ENCODE assay signal across 20 cellular contexts in genomic region chr11:36051235-36052072, GRCh38.
"Had no signal": no experiment of that assay in that cellular context is flagged by ENCODE, and none has a peak within 500 bp of the region (broad histone marks: within the 10 kb centered on the region; RNA-seq: fewer than 3 reads in every experiment).

No MANE protein-coding gene starts in this region.

- H3K9me3 ChIP-seq: heart left ventricle, mucosa of descending colon, psoas muscle, sigmoid colon, testis had no signal

- H3K27ac ChIP-seq: cardiac muscle cell, heart left ventricle, psoas muscle, sigmoid colon, testis had no signal

- H3K4me1 Mint-ChIP-seq: activated CD4-positive, alpha-beta T cell treated with anti-CD3 and anti-CD28 coated beads for 36 hours; stimulated activated naive CD8-positive, alpha-beta T cell treated with anti-CD3 and anti-CD28 coated beads, Interleukin-15, amount 100 ng/mL, for 72 hours had no signal

- FAIRE-seq: astrocyte, colon, endothelial cell of umbilical vein had no signal

- H3K4me1 ChIP-seq: psoas muscle had no signal

- H3K36me3 Mint-ChIP-seq: natural killer cell had no signal

- H3K27me3 Mint-ChIP-seq: stimulated activated naive CD8-positive, alpha-beta T cell treated with anti-CD3 and anti-CD28 coated beads, Interleukin-15, amount 100 ng/mL, for 72 hours had no signal

- H3K36me3 ChIP-seq: cardiac muscle cell, heart left ventricle, sigmoid colon had no signal

- H3K27ac Mint-ChIP-seq: activated CD4-positive, alpha-beta T cell treated with anti-CD3 and anti-CD28 coated beads for 36 hours; activated T-helper 1 cell treated with anti-CD3 and anti-CD28 coated beads, Interleukin-12 subunit alpha, Interleukin-12 subunit beta, Interleukin-2, Interleukin-4 antibody, amounts not matched to agents 30 ng/mL and 10 ng/mL and 1 ng/mL, durations not matched to agents 14 hours and 24 hours and 36 hours; natural killer cell; stimulated activated naive CD8-positive, alpha-beta T cell treated with anti-CD3 and anti-CD28 coated beads, Interleukin-15, amount 100 ng/mL, for 72 hours had no signal

- DNase-seq: activated CD4-positive, alpha-beta T cell treated with anti-CD3 and anti-CD28 coated beads for 36 hours; activated naive CD4-positive, alpha-beta T cell treated with Interleukin-2 at 50 U/mL for 16 hours; foreskin melanocyte; heart left ventricle; islet precursor cell; mucosa of descending colon; natural killer cell; psoas muscle; sigmoid colon; stimulated activated CD4-positive, alpha-beta T cell treated with anti-CD3 and anti-CD28 coated beads, Interleukin-2, amount 100 ng/mL, for 48 hours; stimulated activated CD8-positive, alpha-beta memory T cell treated with anti-CD3 and anti-CD28 coated beads, Interleukin-4, amount 100 ng/mL, for 48 hours; stimulated activated naive CD8-positive, alpha-beta T cell treated with anti-CD3 and anti-CD28 coated beads, Interleukin-15, amount 100 ng/mL, for 72 hours; T1000; testis had no signal

- H3K4me3 Mint-ChIP-seq: activated CD4-positive, alpha-beta T cell treated with anti-CD3 and anti-CD28 coated beads for 36 hours; activated T-helper 1 cell treated with anti-CD3 and anti-CD28 coated beads, Interleukin-12 subunit alpha, Interleukin-12 subunit beta, Interleukin-2, Interleukin-4 antibody, amounts not matched to agents 30 ng/mL and 10 ng/mL and 1 ng/mL, durations not matched to agents 14 hours and 24 hours and 36 hours; natural killer cell; stimulated activated naive CD8-positive, alpha-beta T cell treated with anti-CD3 and anti-CD28 coated beads, Interleukin-15, amount 100 ng/mL, for 72 hours had no signal

- ATAC-seq: activated CD4-positive, alpha-beta T cell treated with anti-CD3 and anti-CD28 coated beads for 36 hours; heart left ventricle; left lobe of liver; mucosa of descending colon; natural killer cell; stimulated activated naive CD8-positive, alpha-beta T cell treated with anti-CD3 and anti-CD28 coated beads, Interleukin-15, amount 100 ng/mL, for 72 hours had no signal

- H3K4me3 ChIP-seq: cardiac muscle cell, heart left ventricle, mucosa of descending colon, psoas muscle, sigmoid colon, testis had no signal
